8 cellular contexts compared by ENCODE assay signal in genomic region chr12:105235299-105235746, GRCh38. TPM values are rescaled to one million over a fixed set of nuclear protein-coding genes. Genes with fewer than 3 reads are reported as not detected.
DNase-seq lines count a peak whose midpoint lies in the region; ATAC-seq and TF ChIP-seq lines count a peak whose summit lies in the region.

No MANE protein-coding gene starts in this region.

- POLR2A ChIA-PET in AG04450 (lab: Yijun Ruan, JAX), result interaction anchor here (0.6 to 2.3 kb wide), 8 partner anchors 9 to 1096 kb away, joined by 3 to 13 read pairs (median 6); no protein-coding TSS in a partner anchor
- POLR2A ChIA-PET in OCI-LY7 (lab: Charles Lee), result interaction anchor here (0.6 to 1.9 kb wide), 6 partner anchors 16 to 1121 kb away, joined by 3 to 8 read pairs (median 5); partner anchors contain the start of gene C12orf75

- TF ChIP-seq CTCF in AG04450 (IDR thresholded peaks at IDR 0.05; ENCODE audit: low read depth, low read length) (no peak), OCI-LY7 (conservative IDR thresholded peaks at IDR 0.05; ENCODE audit: low read length) (no peak), colonic mucosa (IDR thresholded peaks at IDR 0.05) (no peak)

- H3K79me2 ChIP-seq in OCI-LY7 (ENCODE audit: insufficient read depth, low read depth, low read length), result peaks cover 13% of the 10 kb centered on the region; the same call in 1 of the 2 replicates

- peaks cover 6% of the 10 kb centered on the region for H3K36me3 ChIP-seq in OCI-LY7 (ENCODE audit: insufficient read depth, low read length)
- H3K36me3 ChIP-seq in colonic mucosa, result no peaks in the 10 kb centered on the region
- H3K36me3 ChIP-seq in mesodermal cell (ENCODE audit: control insufficient read depth, insufficient read depth, low read length), result peaks cover 13% of the 10 kb centered on the region

- H3K9me3 ChIP-seq in AG04450 (ENCODE audit: control insufficient read depth, insufficient read depth, low read length), result no peaks in the 10 kb centered on the region
- H3K9me3 ChIP-seq in OCI-LY7 (ENCODE audit: low read length), result no peaks in the 10 kb centered on the region
- no peaks in the 10 kb centered on the region for H3K9me3 ChIP-seq in colonic mucosa
- no peaks in the 10 kb centered on the region for H3K9me3 ChIP-seq in mesodermal cell (ENCODE audit: control insufficient read depth, low read length)

- CTCF ChIA-PET in AG04450 (lab: Charles Lee), result interaction anchor here (1.6 kb wide), 1 partner anchor 19 kb away, joined by 3 read pairs; no protein-coding TSS in a partner anchor
- CTCF ChIA-PET in OCI-LY7 (lab: Charles Lee; ENCODE audit: unreplicated experiment), result interaction anchor here (1.0 kb wide), 1 partner anchor 144 kb away, joined by 3 read pairs; no protein-coding TSS in a partner anchor

- intact Hi-C loops in OCI-LY7 (cut with micrococcal nuclease; ENCODE audit: unreplicated experiment) (loop anchor here (5.0 kb wide), 1 partner anchor 97 kb away; the partner anchor contains the start of gene C12orf75), colonic mucosa (cut with DNase I) (no loop called here)

- H3K4me1 ChIP-seq in OCI-LY7 (ENCODE audit: insufficient read depth, low read length, poor library complexity, severe bottlenecking) (peaks cover 33% of the 10 kb centered on the region), colonic mucosa (peaks cover 19% of the 10 kb centered on the region), mesodermal cell (ENCODE audit: control insufficient read depth, insufficient read depth, low read length, poor library complexity, severe bottlenecking) (peaks cover 12% of the 10 kb centered on the region)

- peak overlapping the region; percentile 87 to 100 for H3K9ac ChIP-seq in colonic mucosa (ENCODE audit: low read depth in 2 of 2, low read length in 2 of 2)

- DNase-seq in AG04450 (ENCODE audit: low read depth, low spot score), result no peak
- DNase-seq in OCI-LY7 (ENCODE audit: low spot score), result peak; percentile 7
- no peak for DNase-seq in colonic mucosa
- DNase-seq in effector CD8-positive, alpha-beta T cell (lab: John Stamatoyannopoulos, UW), result no peak
- no peak for DNase-seq in NCI-H446 treated with DMSO at 0.1 percent for 48 hours (lab: John Stamatoyannopoulos, UW)

- BruUV-seq in OCI-LY7 (replicated peaks; lab: Mats Ljungman, UMichigan), result no TSS peak

- no peaks in the 10 kb centered on the region for H3K9me2 ChIP-seq in OCI-LY7 (ENCODE audit: insufficient read depth, low read length)

- peak overlapping the region; percentile 89 for H3K4me2 ChIP-seq in OCI-LY7 (ENCODE audit: low read length)

- WGBS in mesodermal cell (ENCODE audit: insufficient coverage in 2 of 2), 2 experiments, result 5 to 9% methylated on average over 11 to 12 of the region's 12 CpGs

- peak overlapping the region; percentile 62 for H2AFZ ChIP-seq in OCI-LY7 (ENCODE audit: low read length)

- no peaks in the 10 kb centered on the region for H4K20me1 ChIP-seq in OCI-LY7 (ENCODE audit: insufficient read depth, low read length)

- ATAC-seq in GM19455 (IDR thresholded peaks at IDR 0.05; ENCODE audit: unreplicated experiment) (peak; percentile 7), HG03135 (IDR thresholded peaks at IDR 0.05; ENCODE audit: unreplicated experiment) (no peak)

- H3K4me3 ChIP-seq in AG04450 (ENCODE audit: low read depth, low read length) (peak overlapping the region; percentile 79), OCI-LY7 (ENCODE audit: low read depth, low read length, poor library complexity, severe bottlenecking) (peak overlapping the region; percentile 80), colonic mucosa (peak overlapping the region; percentile 86), mesodermal cell (ENCODE audit: extremely low read depth, insufficient read depth, low read length, poor library complexity, severe bottlenecking) (peak overlapping the region; percentile 73)

- H3K27ac ChIP-seq in AG04450 (ENCODE audit: low read depth, low read length) (peak overlapping the region; percentile 62), OCI-LY7 (ENCODE audit: low read depth, low read length, poor library complexity, severe bottlenecking) (peak overlapping the region; percentile 26), colonic mucosa (peak overlapping the region; percentile 96), mesodermal cell (ENCODE audit: low read depth, low read length, severe bottlenecking) (peak overlapping the region; percentile 92)

- H3K27me3 ChIP-seq in AG04450 (ENCODE audit: control insufficient read depth, insufficient read depth, low read length), result no peaks in the 10 kb centered on the region
- no peaks in the 10 kb centered on the region for H3K27me3 ChIP-seq in colonic mucosa

RNA-seq across cellular contexts. Expression of gene APPL2, which starts 0.7 kb away (rescaled TPM):
- 37.8 and 50.1 TPM in 2 replicates for polyA plus RNA-seq in AG04450 (2011; rRNA removed)
- 38.0 and 50.2 TPM in 2 replicates for polyA minus RNA-seq in AG04450 (2011; rRNA and poly(A)+ RNA removed)
- 18.8 and 20.9 TPM in 2 replicates for total RNA-seq in OCI-LY7 (2014; rRNA removed; shearing (Covaris generic))
- total RNA-seq in OCI-LY7 (2022) (29.1 and 37.5 TPM in 2 replicates), colonic mucosa (10 to 100 TPM; 70.8 to 86.0 TPM)
- polyA plus RNA-seq in mesodermal cell (2013, experiment 1 of 2), result 37.3 TPM
- polyA plus RNA-seq in mesodermal cell (2013, experiment 2 of 2), result 33.5 TPM

Comparison
In these comparisons a context has a peak if more than half of its experiments do, and no peak if none do; other contexts are left out.
1. H3K27ac ChIP-seq: peak in every context shown above with its lines; median percentile 96 in colonic mucosa; 92 in mesodermal cell; 62 in AG04450; 26 in OCI-LY7.